ENCODE assay signal across 16 cellular contexts in the genomic region with DNA sequence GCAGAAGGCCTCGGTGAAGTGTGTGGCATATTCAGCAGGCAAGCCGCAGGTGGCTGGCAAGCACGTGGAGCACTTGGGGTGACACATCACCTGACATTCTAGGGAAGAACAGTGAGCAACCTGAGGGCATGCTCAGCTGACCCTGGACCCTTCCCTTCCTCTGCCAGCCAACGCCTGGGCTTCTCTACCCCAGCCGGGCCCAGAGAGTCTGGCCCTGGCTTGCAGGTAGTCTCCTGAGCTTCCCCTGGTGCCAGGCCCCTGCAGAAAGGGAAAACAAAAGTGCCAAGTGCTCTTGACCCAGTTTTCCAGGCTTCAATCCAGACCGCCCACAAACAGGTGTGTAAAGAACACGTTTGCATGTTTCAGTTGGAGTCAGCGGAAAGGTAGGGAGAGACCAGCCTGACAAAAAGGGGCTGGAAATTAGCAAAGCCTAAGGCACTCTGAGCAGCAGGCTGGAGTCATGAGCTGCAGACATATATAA. TPM values are rescaled to one million over a fixed set of nuclear protein-coding genes. Genes with fewer than 3 reads are reported as not detected.
DNase-seq lines count a peak whose midpoint lies in the region; ATAC-seq and TF ChIP-seq lines count a peak whose summit lies in the region.
"Had no signal": no experiment of that assay in that cellular context is flagged by ENCODE, and none has a peak within 500 bp of the region (broad histone marks: within the 10 kb centered on the region; RNA-seq: fewer than 3 reads in every experiment).

No MANE protein-coding gene starts in this region.

- no peak for TF ChIP-seq CTCF in stomach (IDR thresholded peaks at IDR 0.05)
- no peak for TF ChIP-seq CTCF in mesothelial cell of epicardium (IDR thresholded peaks at IDR 0.05; ENCODE audit: unreplicated experiment)

- no peaks in the 10 kb centered on the region for H3K9me3 ChIP-seq in stomach

- peak overlapping the region; percentile 58 to 92 (median 77) for H3K27ac ChIP-seq in stomach
- H3K27ac ChIP-seq: BLaER1 treated with 17β-estradiol and CSF1 and Interleukin-3, amounts not matched to agents 10 nM and 100 nM had no signal

- no peaks in the 10 kb centered on the region for H3K4me1 Mint-ChIP-seq in mesothelial cell of epicardium
- H3K4me1 Mint-ChIP-seq: naive thymus-derived CD4-positive, alpha-beta T cell had no signal

- 32 to 58% (median 41%) methylated on average over 6 to 8 of the region's 8 CpGs for WGBS in stomach, 5 donors

- H3K36me3 Mint-ChIP-seq in mesothelial cell of epicardium = peaks cover 40% of the 10 kb centered on the region

- H3K4me3 Mint-ChIP-seq in mesothelial cell of epicardium = no peak overlapping the region
- H3K4me3 Mint-ChIP-seq: activated CD4-positive, alpha-beta memory T cell treated with anti-CD3 and anti-CD28 coated beads, Interleukin-2, amount 10 ng/mL, durations not matched to agents 7 days and 5 days; naive thymus-derived CD4-positive, alpha-beta T cell had no signal

- peaks cover 12 to 45% (median 26%) of the 10 kb centered on the region in 4 donors for H3K4me1 ChIP-seq in stomach

- DNase-seq in DMS79 treated with DMSO at 0.1 percent for 48 hours (lab: John Stamatoyannopoulos, UW) (peak; percentile 85), NCI-H2107 treated with DMSO at 0.1 percent for 48 hours (lab: John Stamatoyannopoulos, UW; ENCODE audit: unreplicated experiment) (peak; percentile 96), cerebellar cortex (ENCODE audit: low spot score) (peak; percentile 82), stomach (peak; percentile 87), mesothelial cell of epicardium (ENCODE audit: low spot score in 2 of 2, unreplicated experiment in 2 of 2) (no peak), HCEC 1CT (no peak), DMS 273 treated with DMSO at 0.1 percent for 48 hours (lab: John Stamatoyannopoulos, UW) (no peak)
- DNase-seq: activated CD4-positive, alpha-beta memory T cell treated with anti-CD3 and anti-CD28 coated beads, Interleukin-2, amount 10 ng/mL, durations not matched to agents 7 days and 5 days; activated CD4-positive, CD25-positive, alpha-beta regulatory T cell; Calu3; GDM1; H7; naive thymus-derived CD4-positive, alpha-beta T cell; NCI-H69 had no signal

- no peak for TF ChIP-seq EP300 in stomach (IDR thresholded peaks at IDR 0.05)

- no peak for ATAC-seq in GM18909 (IDR thresholded peaks at IDR 0.05; ENCODE audit: poor library complexity, unreplicated experiment)
- ATAC-seq: naive thymus-derived CD4-positive, alpha-beta T cell had no signal

- peak in 1 of 4 donors; percentile 26 for TF ChIP-seq POLR2A in stomach (IDR thresholded peaks at IDR 0.05)

- no peaks in the 10 kb centered on the region for H3K27me3 ChIP-seq in stomach
- H3K27me3 ChIP-seq: BLaER1 treated with 17β-estradiol and CSF1 and Interleukin-3, amounts not matched to agents 10 nM and 100 nM had no signal

- no peak overlapping the region for H3K27ac Mint-ChIP-seq in mesothelial cell of epicardium
- H3K27ac Mint-ChIP-seq: activated CD4-positive, alpha-beta memory T cell treated with anti-CD3 and anti-CD28 coated beads, Interleukin-2, amount 10 ng/mL, durations not matched to agents 7 days and 5 days; naive thymus-derived CD4-positive, alpha-beta T cell had no signal

- H3K27me3 Mint-ChIP-seq in mesothelial cell of epicardium (ENCODE audit: low read depth) = no peaks in the 10 kb centered on the region
- H3K27me3 Mint-ChIP-seq: activated CD4-positive, alpha-beta memory T cell treated with anti-CD3 and anti-CD28 coated beads, Interleukin-2, amount 10 ng/mL, durations not matched to agents 7 days and 5 days; naive thymus-derived CD4-positive, alpha-beta T cell had no signal

- peaks cover 9% of the 10 kb centered on the region for H3K9me3 Mint-ChIP-seq in mesothelial cell of epicardium
- H3K9me3 Mint-ChIP-seq: activated CD4-positive, alpha-beta memory T cell treated with anti-CD3 and anti-CD28 coated beads, Interleukin-2, amount 10 ng/mL, durations not matched to agents 7 days and 5 days had no signal

- peaks cover 0 to 17% (median 0%) of the 10 kb centered on the region in 4 donors for H3K36me3 ChIP-seq in stomach

- H3K4me3 ChIP-seq in stomach = no peak overlapping the region
- H3K4me3 ChIP-seq: BLaER1 treated with 17β-estradiol and CSF1 and Interleukin-3, amounts not matched to agents 10 nM and 100 nM had no signal

- intact Hi-C loops in stomach (cut with DNase I; ENCODE audit: low total_unique reads) = no loop called here

RNA-seq across cellular contexts. Expression of a gene that starts 45.7 kb away (rescaled TPM):
- total RNA-seq in stomach (100 to 1,000 TPM in 1 of 5 donors, 10 to 100 TPM in 4; 22.6 to 143 (median 53.6) TPM), mesothelial cell of epicardium (27.6 to 33.9 TPM (median 30.5 TPM) in 3 replicates)
- 10 to 100 TPM; 30.7 to 53.6 (median 45.8) TPM for polyA plus RNA-seq in stomach

Comparison
In these comparisons a context has a peak if more than half of its experiments do, and no peak if none do; other contexts are left out.
1. DNase-seq: peak in DMS79 treated with DMSO at 0.1 percent for 48 hours (single experiment), NCI-H2107 treated with DMSO at 0.1 percent for 48 hours (single experiment), cerebellar cortex (single experiment) and stomach (single experiment); none in mesothelial cell of epicardium (0 of 2), HCEC 1CT (single experiment) and DMS 273 treated with DMSO at 0.1 percent for 48 hours (single experiment).